In the genomic region with DNA sequence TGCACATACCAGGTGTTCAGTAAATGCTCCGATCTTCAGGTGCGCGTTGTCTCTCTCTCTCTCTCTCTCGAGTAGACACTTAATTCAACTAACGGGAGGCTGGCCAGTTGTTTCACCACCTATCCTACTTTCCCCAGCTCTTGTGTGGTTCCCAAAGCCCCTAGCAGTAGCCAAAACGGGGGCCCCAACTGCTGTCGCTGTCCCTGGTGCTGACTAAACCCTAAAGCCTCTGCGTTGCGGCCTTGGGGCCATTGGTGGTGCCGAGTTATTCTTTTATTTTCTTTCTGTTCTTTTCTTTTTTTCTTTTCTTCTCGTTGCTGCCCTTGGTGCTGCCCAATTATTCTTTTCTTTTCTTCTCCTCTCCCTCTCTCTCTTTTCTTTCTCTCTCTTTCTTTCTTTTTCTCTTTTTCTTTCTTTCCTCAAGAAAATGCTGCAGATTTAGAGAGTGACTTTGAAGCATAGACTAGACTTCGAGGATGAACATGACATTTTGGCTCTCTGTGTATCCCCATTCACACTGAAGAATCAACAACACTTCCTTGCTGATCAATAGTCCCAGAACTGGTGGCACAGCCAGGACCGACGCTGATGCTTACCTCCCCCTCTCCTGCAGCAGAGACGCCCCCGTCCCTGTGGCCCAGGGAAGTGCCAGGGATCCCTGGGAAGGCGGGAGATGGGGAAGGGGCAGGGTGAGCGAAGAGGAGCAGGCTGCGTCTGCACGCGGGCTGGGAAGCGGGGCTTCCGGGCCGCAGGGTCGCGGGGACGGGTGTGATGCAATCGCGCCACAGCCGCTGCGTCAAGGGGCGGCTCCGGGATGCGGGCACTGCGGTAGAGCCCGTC, we compare ENCODE assay signal across 1 cellular context.
TF ChIP-seq lines count a peak whose summit lies in the region.

A gene (plus strand): TSS at position 785 of the 840 bp plus-strand sequence. CDS start 200 bp downstream, outside the sequence.

TF ChIP-seq in SK-N-SH, 30 proteins besides CTCF, POLR2A, EP300 and RAD21 (continued from another document):
- TF ChIP-seq, protein P1, sequence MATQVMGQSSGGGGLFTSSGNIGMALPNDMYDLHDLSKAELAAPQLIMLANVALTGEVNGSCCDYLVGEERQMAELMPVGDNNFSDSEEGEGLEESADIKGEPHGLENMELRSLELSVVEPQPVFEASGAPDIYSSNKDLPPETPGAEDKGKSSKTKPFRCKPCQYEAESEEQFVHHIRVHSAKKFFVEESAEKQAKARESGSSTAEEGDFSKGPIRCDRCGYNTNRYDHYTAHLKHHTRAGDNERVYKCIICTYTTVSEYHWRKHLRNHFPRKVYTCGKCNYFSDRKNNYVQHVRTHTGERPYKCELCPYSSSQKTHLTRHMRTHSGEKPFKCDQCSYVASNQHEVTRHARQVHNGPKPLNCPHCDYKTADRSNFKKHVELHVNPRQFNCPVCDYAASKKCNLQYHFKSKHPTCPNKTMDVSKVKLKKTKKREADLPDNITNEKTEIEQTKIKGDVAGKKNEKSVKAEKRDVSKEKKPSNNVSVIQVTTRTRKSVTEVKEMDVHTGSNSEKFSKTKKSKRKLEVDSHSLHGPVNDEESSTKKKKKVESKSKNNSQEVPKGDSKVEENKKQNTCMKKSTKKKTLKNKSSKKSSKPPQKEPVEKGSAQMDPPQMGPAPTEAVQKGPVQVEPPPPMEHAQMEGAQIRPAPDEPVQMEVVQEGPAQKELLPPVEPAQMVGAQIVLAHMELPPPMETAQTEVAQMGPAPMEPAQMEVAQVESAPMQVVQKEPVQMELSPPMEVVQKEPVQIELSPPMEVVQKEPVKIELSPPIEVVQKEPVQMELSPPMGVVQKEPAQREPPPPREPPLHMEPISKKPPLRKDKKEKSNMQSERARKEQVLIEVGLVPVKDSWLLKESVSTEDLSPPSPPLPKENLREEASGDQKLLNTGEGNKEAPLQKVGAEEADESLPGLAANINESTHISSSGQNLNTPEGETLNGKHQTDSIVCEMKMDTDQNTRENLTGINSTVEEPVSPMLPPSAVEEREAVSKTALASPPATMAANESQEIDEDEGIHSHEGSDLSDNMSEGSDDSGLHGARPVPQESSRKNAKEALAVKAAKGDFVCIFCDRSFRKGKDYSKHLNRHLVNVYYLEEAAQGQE (IDR thresholded peaks at IDR 0.05; ENCODE audit: low read depth, low read length): peak; percentile 98
- TF ChIP-seq EZH2phosphoT487 (IDR thresholded peaks at IDR 0.05; ENCODE audit: borderline replicate concordance, low read depth): no peak
- TF ChIP-seq MXI1 (IDR thresholded peaks at IDR 0.05; ENCODE audit: low read depth, low read length): 0 out of 2 replicates have a peak, but pooled peaks have one; percentile 62
- no peak for TF ChIP-seq RFX5 (IDR thresholded peaks at IDR 0.05; ENCODE audit: low read length)
- peak; percentile 29; the same call in 1 of the 2 replicates for TF ChIP-seq GABPA (IDR thresholded peaks at IDR 0.05; ENCODE audit: low read depth)
- TF ChIP-seq POLR2AphosphoS5 (IDR thresholded peaks at IDR 0.05; ENCODE audit: low read depth, low read length): no peak
- TF ChIP-seq, protein P2, sequence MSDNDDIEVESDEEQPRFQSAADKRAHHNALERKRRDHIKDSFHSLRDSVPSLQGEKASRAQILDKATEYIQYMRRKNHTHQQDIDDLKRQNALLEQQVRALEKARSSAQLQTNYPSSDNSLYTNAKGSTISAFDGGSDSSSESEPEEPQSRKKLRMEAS (IDR thresholded peaks at IDR 0.05; ENCODE audit: low read depth): no peak
- TF ChIP-seq NRF1 (IDR thresholded peaks at IDR 0.05; ENCODE audit: low read depth, low read length): no peak
- TF ChIP-seq FOXJ3 (CRISPR knock-in tag; IDR thresholded peaks at IDR 0.05): no peak
